In genomic region chr6:155414049-155414448, GRCh38 we compare ENCODE assay signal across 2 cellular contexts.
TF ChIP-seq lines count a peak whose summit lies in the region.

No MANE protein-coding gene starts in this region.

TF ChIP-seq in HepG2, 621 proteins besides CTCF, POLR2A, EP300 and RAD21 (continues in another document):
- TF ChIP-seq, protein P1, sequence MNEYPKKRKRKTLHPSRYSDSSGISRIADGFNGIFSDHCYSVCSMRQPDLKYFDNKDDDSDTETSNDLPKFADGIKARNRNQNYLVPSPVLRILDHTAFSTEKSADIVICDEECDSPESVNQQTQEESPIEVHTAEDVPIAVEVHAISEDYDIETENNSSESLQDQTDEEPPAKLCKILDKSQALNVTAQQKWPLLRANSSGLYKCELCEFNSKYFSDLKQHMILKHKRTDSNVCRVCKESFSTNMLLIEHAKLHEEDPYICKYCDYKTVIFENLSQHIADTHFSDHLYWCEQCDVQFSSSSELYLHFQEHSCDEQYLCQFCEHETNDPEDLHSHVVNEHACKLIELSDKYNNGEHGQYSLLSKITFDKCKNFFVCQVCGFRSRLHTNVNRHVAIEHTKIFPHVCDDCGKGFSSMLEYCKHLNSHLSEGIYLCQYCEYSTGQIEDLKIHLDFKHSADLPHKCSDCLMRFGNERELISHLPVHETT (CRISPR knock-in tag; conservative IDR thresholded peaks at IDR 0.05): no peak
- TF ChIP-seq TAF15 (IDR thresholded peaks at IDR 0.05; ENCODE audit: low read depth, low read length, poor library complexity, severe bottlenecking) (no peak), KDM5B (CRISPR knock-in tag; IDR thresholded peaks at IDR 0.05; ENCODE audit: borderline replicate concordance) (no peak), TFAP4 (IDR thresholded peaks at IDR 0.05; ENCODE audit: borderline replicate concordance, low read depth) (no peak), RORA (CRISPR knock-in tag; IDR thresholded peaks at IDR 0.05) (no peak), YY1 (IDR thresholded peaks at IDR 0.05; ENCODE audit: insufficient read depth, insufficient replicate concordance, low read depth, low read length) (peak; percentile 30), ZNF335 (CRISPR knock-in tag; IDR thresholded peaks at IDR 0.05) (no peak), JARID2 (CRISPR knock-in tag; IDR thresholded peaks at IDR 0.05; ENCODE audit: insufficient replicate concordance) (no peak), RFX3 (CRISPR knock-in tag; IDR thresholded peaks at IDR 0.05) (no peak), GTF2F1 (IDR thresholded peaks at IDR 0.05; ENCODE audit: low read length) (no peak), MAZ (IDR thresholded peaks at IDR 0.05; ENCODE audit: borderline replicate concordance, low read depth, low read length) (no peak), MAZ (CRISPR knock-in tag; IDR thresholded peaks at IDR 0.05; ENCODE audit: low read depth) (no peak), EED (CRISPR knock-in tag; IDR thresholded peaks at IDR 0.05) (no peak), ZNF121 (CRISPR knock-in tag; IDR thresholded peaks at IDR 0.05) (no peak), FOXK2 (IDR thresholded peaks at IDR 0.05) (no peak), ZBTB49 (CRISPR knock-in tag; IDR thresholded peaks at IDR 0.05; ENCODE audit: borderline replicate concordance) (no peak), SOX13 (IDR thresholded peaks at IDR 0.05) (0 out of 2 replicates have a peak, but pooled peaks have one; percentile 10), SOX13 (CRISPR knock-in tag; conservative IDR thresholded peaks at IDR 0.05 in 1 of 2, IDR thresholded peaks at IDR 0.05 in 1 of 2) (peak in 1 of 2 experiments; percentile 52; a peak in 2 of 4 replicates)
- TF ChIP-seq, protein P2, sequence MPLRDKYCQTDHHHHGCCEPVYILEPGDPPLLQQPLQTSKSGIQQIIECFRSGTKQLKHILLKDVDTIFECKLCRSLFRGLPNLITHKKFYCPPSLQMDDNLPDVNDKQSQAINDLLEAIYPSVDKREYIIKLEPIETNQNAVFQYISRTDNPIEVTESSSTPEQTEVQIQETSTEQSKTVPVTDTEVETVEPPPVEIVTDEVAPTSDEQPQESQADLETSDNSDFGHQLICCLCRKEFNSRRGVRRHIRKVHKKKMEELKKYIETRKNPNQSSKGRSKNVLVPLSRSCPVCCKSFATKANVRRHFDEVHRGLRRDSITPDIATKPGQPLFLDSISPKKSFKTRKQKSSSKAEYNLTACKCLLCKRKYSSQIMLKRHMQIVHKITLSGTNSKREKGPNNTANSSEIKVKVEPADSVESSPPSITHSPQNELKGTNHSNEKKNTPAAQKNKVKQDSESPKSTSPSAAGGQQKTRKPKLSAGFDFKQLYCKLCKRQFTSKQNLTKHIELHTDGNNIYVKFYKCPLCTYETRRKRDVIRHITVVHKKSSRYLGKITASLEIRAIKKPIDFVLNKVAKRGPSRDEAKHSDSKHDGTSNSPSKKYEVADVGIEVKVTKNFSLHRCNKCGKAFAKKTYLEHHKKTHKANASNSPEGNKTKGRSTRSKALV (CRISPR knock-in tag; IDR thresholded peaks at IDR 0.05): no peak
- TF ChIP-seq, protein P3, sequence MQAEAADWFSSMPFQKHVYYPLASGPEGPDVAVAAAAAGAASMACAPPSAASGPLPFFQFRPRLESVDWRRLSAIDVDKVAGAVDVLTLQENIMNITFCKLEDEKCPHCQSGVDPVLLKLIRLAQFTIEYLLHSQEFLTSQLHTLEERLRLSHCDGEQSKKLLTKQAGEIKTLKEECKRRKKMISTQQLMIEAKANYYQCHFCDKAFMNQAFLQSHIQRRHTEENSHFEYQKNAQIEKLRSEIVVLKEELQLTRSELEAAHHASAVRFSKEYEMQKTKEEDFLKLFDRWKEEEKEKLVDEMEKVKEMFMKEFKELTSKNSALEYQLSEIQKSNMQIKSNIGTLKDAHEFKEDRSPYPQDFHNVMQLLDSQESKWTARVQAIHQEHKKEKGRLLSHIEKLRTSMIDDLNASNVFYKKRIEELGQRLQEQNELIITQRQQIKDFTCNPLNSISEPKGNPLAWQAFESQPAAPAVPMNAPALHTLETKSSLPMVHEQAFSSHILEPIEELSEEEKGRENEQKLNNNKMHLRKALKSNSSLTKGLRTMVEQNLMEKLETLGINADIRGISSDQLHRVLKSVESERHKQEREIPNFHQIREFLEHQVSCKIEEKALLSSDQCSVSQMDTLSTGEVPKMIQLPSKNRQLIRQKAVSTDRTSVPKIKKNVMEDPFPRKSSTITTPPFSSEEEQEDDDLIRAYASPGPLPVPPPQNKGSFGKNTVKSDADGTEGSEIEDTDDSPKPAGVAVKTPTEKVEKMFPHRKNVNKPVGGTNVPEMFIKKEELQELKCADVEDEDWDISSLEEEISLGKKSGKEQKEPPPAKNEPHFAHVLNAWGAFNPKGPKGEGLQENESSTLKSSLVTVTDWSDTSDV (CRISPR knock-in tag; IDR thresholded peaks at IDR 0.05): no peak

TF ChIP-seq in H1, 55 proteins besides CTCF, POLR2A, EP300 and RAD21:
- TF ChIP-seq CHD7 (IDR thresholded peaks at IDR 0.05; ENCODE audit: insufficient replicate concordance, low read length) (no peak), JUND (IDR thresholded peaks at IDR 0.05; ENCODE audit: low read length) (no peak), NRF1 (IDR thresholded peaks at IDR 0.05; ENCODE audit: low read depth, low read length) (no peak), HDAC6 (IDR thresholded peaks at IDR 0.05; ENCODE audit: low read depth, low read length) (no peak), TCF12 (IDR thresholded peaks at IDR 0.05; ENCODE audit: low read depth, low read length) (no peak), CREB1 (IDR thresholded peaks at IDR 0.05) (no peak), SIRT6 (IDR thresholded peaks at IDR 0.05; ENCODE audit: low read length) (no peak), ATF2 (IDR thresholded peaks at IDR 0.05; ENCODE audit: low read length) (no peak), RXRA (IDR thresholded peaks at IDR 0.05; ENCODE audit: insufficient read depth, low read depth, low read length) (no peak), SRF (IDR thresholded peaks at IDR 0.05; ENCODE audit: low read depth, low read length) (no peak), SUZ12 (IDR thresholded peaks at IDR 0.05; ENCODE audit: low read length) (no peak), SP4 (IDR thresholded peaks at IDR 0.05; ENCODE audit: low read length) (no peak), SIN3A (conservative IDR thresholded peaks at IDR 0.05 in 1 of 2, IDR thresholded peaks at IDR 0.05 in 1 of 2; ENCODE audit: low read depth in 1 of 2, low read length in 2 of 2) (no peak), YY1 (IDR thresholded peaks at IDR 0.05; ENCODE audit: low read depth, low read length) (no peak), TBP (IDR thresholded peaks at IDR 0.05; ENCODE audit: low read depth, low read length) (no peak), SIX5 (IDR thresholded peaks at IDR 0.05; ENCODE audit: low read depth, low read length) (no peak), PHF8 (conservative IDR thresholded peaks at IDR 0.05; ENCODE audit: low read depth, low read length) (no peak), CBX8 (IDR thresholded peaks at IDR 0.05; ENCODE audit: borderline replicate concordance, low read depth, low read length) (no peak)
- TF ChIP-seq, protein P4, sequence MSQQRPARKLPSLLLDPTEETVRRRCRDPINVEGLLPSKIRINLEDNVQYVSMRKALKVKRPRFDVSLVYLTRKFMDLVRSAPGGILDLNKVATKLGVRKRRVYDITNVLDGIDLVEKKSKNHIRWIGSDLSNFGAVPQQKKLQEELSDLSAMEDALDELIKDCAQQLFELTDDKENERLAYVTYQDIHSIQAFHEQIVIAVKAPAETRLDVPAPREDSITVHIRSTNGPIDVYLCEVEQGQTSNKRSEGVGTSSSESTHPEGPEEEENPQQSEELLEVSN (IDR thresholded peaks at IDR 0.05): no peak
TF ChIP-seq in H1: peak in this region for 0.
